30 cellular contexts compared by ENCODE assay signal in the genomic region with DNA sequence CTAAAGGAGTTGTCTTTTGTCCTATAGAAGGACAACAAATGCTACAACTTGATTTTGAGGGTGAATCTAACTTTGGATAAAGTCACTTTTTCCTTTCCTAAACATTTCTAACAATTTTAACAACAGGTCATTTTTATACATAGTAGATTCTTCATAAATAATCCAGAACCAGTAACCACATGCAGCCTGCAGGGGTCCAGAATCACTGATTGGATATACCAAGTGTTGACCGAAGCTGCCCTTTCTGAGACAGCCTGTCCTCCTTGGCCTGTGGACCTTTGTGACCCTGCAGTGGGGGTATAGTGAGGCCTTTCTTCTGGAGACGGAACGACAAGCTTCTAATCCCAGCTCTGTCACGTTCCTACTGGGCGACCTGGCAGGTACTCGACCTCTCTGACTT. TPM values are rescaled to one million over a fixed set of nuclear protein-coding genes. Genes with fewer than 3 reads are reported as not detected.
"Had no signal": no experiment of that assay in that cellular context is flagged by ENCODE, and none has a peak within 500 bp of the region (broad histone marks: within the 10 kb centered on the region; RNA-seq: fewer than 3 reads in every experiment).

No MANE protein-coding gene starts in this region.

- DNase-seq: activated CD4-positive, alpha-beta memory T cell treated with anti-CD3 and anti-CD28 coated beads for 36 hours; activated CD4-positive, alpha-beta T cell treated with anti-CD3 and anti-CD28 coated beads, Interleukin-2, amount 10 ng/mL, durations not matched to agents 24 days and 14 days; activated CD4-positive, CD25-positive, alpha-beta regulatory T cell treated with anti-CD3 and anti-CD28 coated beads, Interleukin-2, amount 50 U/mL, for 72 hours; activated CD8-positive, alpha-beta memory T cell treated with anti-CD3 and anti-CD28 coated beads, Interleukin-2, amount 50 U/mL, for 48 hours; activated gamma-delta T cell treated with Interleukin-2 at 50 U/mL for 16 hours; activated naive CD4-positive, alpha-beta T cell treated with anti-CD3 and anti-CD28 coated beads, Interleukin-2, amount 50 U/mL, for 16 hours; activated T-cell treated with anti-CD3 and anti-CD28 coated beads, Interleukin-2, amount 50 U/mL, for 24 hours; amniotic stem cell; caudate nucleus; dermis blood vessel endothelial cell; effector CD4-positive, alpha-beta T cell; erythroblast; heart left ventricle; hypothalamus; immature natural killer cell; kidney; sigmoid colon; stimulated activated CD4-positive, alpha-beta T cell treated with anti-CD3 and anti-CD28 coated beads, Interleukin-15, amount 100 ng/mL, for 24 hours; stimulated activated CD4-positive, alpha-beta T cell treated with anti-CD3 and anti-CD28 coated beads, Interleukin-2, amount 100 ng/mL, for 24 hours; stimulated activated naive CD4-positive, alpha-beta T cell; T-helper 2 cell; tibial artery; upper lobe of right lung had no signal

- H3K27me3 ChIP-seq: sigmoid colon, suprapubic skin, tibial artery had no signal

- H3K36me3 Mint-ChIP-seq: activated CD4-positive, alpha-beta memory T cell treated with anti-CD3 and anti-CD28 coated beads for 36 hours; immature natural killer cell; memory B cell; natural killer cell treated with Interleukin-12 subunit alpha and Interleukin-12 subunit beta and Interleukin-15 and Interleukin-18, amount 100 ng/mL, for 72 hours had no signal

- H3K36me3 ChIP-seq: heart left ventricle, neutrophil, sigmoid colon, suprapubic skin, tibial artery, upper lobe of right lung had no signal

- H3K27ac ChIP-seq: heart left ventricle, neutrophil, sigmoid colon, suprapubic skin, tibial artery, upper lobe of right lung had no signal

- H3K4me3 Mint-ChIP-seq: activated CD4-positive, alpha-beta memory T cell treated with anti-CD3 and anti-CD28 coated beads for 36 hours; activated CD4-positive, alpha-beta T cell treated with anti-CD3 and anti-CD28 coated beads, Interleukin-2, amount 10 ng/mL, durations not matched to agents 24 days and 14 days; activated T-cell treated with anti-CD3 and anti-CD28 coated beads, Interleukin-2, amount 50 U/mL, for 24 hours; activated T-helper 17 cell treated with anti-CD3 and anti-CD28 coated beads, Interleukin-2, amount 50 U/mL, for 72 hours; immature natural killer cell; memory B cell; natural killer cell treated with Interleukin-12 subunit alpha and Interleukin-12 subunit beta and Interleukin-15 and Interleukin-18, amount 100 ng/mL, for 72 hours had no signal

- H3K4me3 ChIP-seq: heart left ventricle, sigmoid colon, smooth muscle cell, suprapubic skin, tibial artery, upper lobe of right lung had no signal

- H3K9me3 Mint-ChIP-seq: activated CD4-positive, alpha-beta memory T cell treated with anti-CD3 and anti-CD28 coated beads for 36 hours; activated CD4-positive, alpha-beta T cell treated with anti-CD3 and anti-CD28 coated beads, Interleukin-2, amount 10 ng/mL, durations not matched to agents 24 days and 14 days; activated T-helper 17 cell treated with anti-CD3 and anti-CD28 coated beads, Interleukin-2, amount 50 U/mL, for 72 hours; immature natural killer cell; natural killer cell treated with Interleukin-12 subunit alpha and Interleukin-12 subunit beta and Interleukin-15 and Interleukin-18, amount 100 ng/mL, for 72 hours had no signal

- H3K4me1 Mint-ChIP-seq: activated CD4-positive, alpha-beta T cell treated with anti-CD3 and anti-CD28 coated beads, Interleukin-2, amount 10 ng/mL, durations not matched to agents 24 days and 14 days; activated T-helper 17 cell treated with anti-CD3 and anti-CD28 coated beads, Interleukin-2, amount 50 U/mL, for 72 hours; immature natural killer cell; memory B cell had no signal

- H3K27ac Mint-ChIP-seq: activated CD4-positive, alpha-beta memory T cell treated with anti-CD3 and anti-CD28 coated beads for 36 hours; activated CD4-positive, alpha-beta T cell treated with anti-CD3 and anti-CD28 coated beads, Interleukin-2, amount 10 ng/mL, durations not matched to agents 24 days and 14 days; activated T-cell treated with anti-CD3 and anti-CD28 coated beads, Interleukin-2, amount 50 U/mL, for 24 hours; activated T-helper 17 cell treated with anti-CD3 and anti-CD28 coated beads, Interleukin-2, amount 50 U/mL, for 72 hours; immature natural killer cell; memory B cell; natural killer cell treated with Interleukin-12 subunit alpha and Interleukin-12 subunit beta and Interleukin-15 and Interleukin-18, amount 100 ng/mL, for 72 hours had no signal

RNA-seq across cellular contexts. Expression of a gene that starts 34.8 kb away (rescaled TPM):
- total RNA-seq: activated CD4-positive, alpha-beta memory T cell treated with anti-CD3 and anti-CD28 coated beads for 36 hours; activated CD4-positive, alpha-beta T cell treated with anti-CD3 and anti-CD28 coated beads, Interleukin-2, amount 10 ng/mL, durations not matched to agents 24 days and 14 days; activated CD8-positive, alpha-beta memory T cell treated with anti-CD3 and anti-CD28 coated beads for 36 hours; activated T-helper 17 cell treated with anti-CD3 and anti-CD28 coated beads, Interleukin-2, amount 50 U/mL, for 72 hours; natural killer cell treated with Interleukin-12 subunit alpha and Interleukin-12 subunit beta and Interleukin-15 and Interleukin-18, amount 100 ng/mL, for 72 hours; upper lobe of right lung had no signal
